35 cellular contexts compared by ENCODE assay signal in genomic region chr1:170887726-170888125, GRCh38. TPM values are rescaled to one million over a fixed set of nuclear protein-coding genes. Genes with fewer than 3 reads are reported as not detected.
"Had no signal": no experiment of that assay in that cellular context is flagged by ENCODE, and none has a peak within 500 bp of the region (broad histone marks: within the 10 kb centered on the region; RNA-seq: fewer than 3 reads in every experiment).

No MANE protein-coding gene starts in this region.

- H3K4me3 ChIP-seq: adrenal gland, body of pancreas, breast epithelium, SJSA1 had no signal

- H3K27ac ChIP-seq: adrenal gland, body of pancreas, breast epithelium, SJSA1, VCaP had no signal

- H3K9me3 ChIP-seq: adrenal gland, body of pancreas, breast epithelium, SJSA1 had no signal

- ATAC-seq: activated naive CD4-positive, alpha-beta T cell treated with anti-CD3 and anti-CD28 coated beads, Interleukin-2, amount 50 U/mL, for 72 hours; activated T-cell treated with anti-CD3 and anti-CD28 coated beads, Interleukin-2, amount 50 U/mL, for 4 hours; body of pancreas; Panc1 had no signal

- H3K36me3 ChIP-seq: adrenal gland, breast epithelium, SJSA1 had no signal

- H3K27me3 ChIP-seq: adrenal gland, body of pancreas, breast epithelium, SJSA1 had no signal

- H3K4me1 ChIP-seq: adrenal gland, body of pancreas, breast epithelium, SJSA1 had no signal

- DNase-seq: activated B cell treated with CpG ODN at 0.5 μM for 24 hours; activated CD4-positive, alpha-beta memory T cell treated with anti-CD3 and anti-CD28 coated beads for 36 hours; activated CD4-positive, alpha-beta T cell treated with anti-CD3 and anti-CD28 coated beads for 4 hours; activated CD4-positive, alpha-beta T cell treated with anti-CD3 and anti-CD28 coated beads, Interleukin-2, amount 50 U/mL, for 1 hour; activated CD4-positive, CD25-positive, alpha-beta regulatory T cell treated with anti-CD3 and anti-CD28 coated beads, Interleukin-2, amount 50 U/mL, for 72 hours; activated CD8-positive, alpha-beta memory T cell treated with anti-CD3 and anti-CD28 coated beads, Interleukin-2, amount 50 U/mL, for 4 hours; activated gamma-delta T cell treated with Interleukin-2 at 50 U/mL for 16 hours; activated naive CD4-positive, alpha-beta T cell treated with anti-CD3 and anti-CD28 coated beads for 36 hours; activated T-cell treated with anti-CD3 and anti-CD28 coated beads for 4 hours; activated T-cell treated with anti-CD3 and anti-CD28 coated beads, Interleukin-2, amount 50 U/mL, for 4 hours; adrenal gland; body of pancreas; NCI-H1092 treated with DMSO at 0.1 percent for 48 hours; NCI-H146; NCI-H187; NCI-H2029 treated with DMSO at 0.1 percent for 48 hours; NCI-H2107; NCI-H345; NCI-H524 treated with DMSO at 0.1 percent for 48 hours; RPMI8226; SHP77 treated with DMSO at 0.1 percent for 48 hours; SW 1271; T-helper 1 cell; T-helper 2 cell; T-helper 9 cell had no signal

RNA-seq across cellular contexts. Expression of gene MROH9, which starts 47.6 kb away (rescaled TPM):
- total RNA-seq: activated B cell treated with CpG ODN at 0.5 μM for 24 hours; activated CD4-positive, alpha-beta memory T cell treated with anti-CD3 and anti-CD28 coated beads for 36 hours; activated naive CD4-positive, alpha-beta T cell treated with anti-CD3 and anti-CD28 coated beads for 36 hours; activated naive CD4-positive, alpha-beta T cell treated with anti-CD3 and anti-CD28 coated beads, Interleukin-2, amount 50 U/mL, for 72 hours; activated T-cell treated with anti-CD3 and anti-CD28 coated beads, Interleukin-2, amount 50 U/mL, for 4 hours; activated T-helper 1 cell treated with anti-CD3 and anti-CD28 coated beads, Interleukin-12 subunit alpha, Interleukin-12 subunit beta, Interleukin-2, Interleukin-4 antibody, amounts not matched to agents 30 ng/mL and 10 ng/mL and 1 ng/mL, durations not matched to agents 14 hours and 24 hours and 36 hours; adrenal gland; astrocyte; body of pancreas; breast epithelium; cardiac septum; M059J; NCI-H460; SJSA1 had no signal
- polyA plus RNA-seq: adrenal gland had no signal
